ENCODE assay signal across 23 cellular contexts in genomic region chr4:67861513-67861912, GRCh38. TPM values are rescaled to one million over a fixed set of nuclear protein-coding genes. Genes with fewer than 3 reads are reported as not detected.
DNase-seq lines count a peak whose midpoint lies in the region; ATAC-seq and TF ChIP-seq lines count a peak whose summit lies in the region.
"Had no signal": no experiment of that assay in that cellular context is flagged by ENCODE, and none has a peak within 500 bp of the region (broad histone marks: within the 10 kb centered on the region; RNA-seq: fewer than 3 reads in every experiment).

No MANE protein-coding gene starts in this region.

- H3K27me3 ChIP-seq in BLaER1 treated with 17β-estradiol and CSF1 and Interleukin-3, amounts not matched to agents 10 nM and 100 nM = no peaks in the 10 kb centered on the region
- H3K27me3 ChIP-seq in GM23248 (replicated peaks; ENCODE audit: insufficient read depth) = no peaks in the 10 kb centered on the region
- no peaks in the 10 kb centered on the region for H3K27me3 ChIP-seq in osteoblast (ENCODE audit: insufficient read depth, low read length)
- no peaks in the 10 kb centered on the region for H3K27me3 ChIP-seq in hepatocyte
- H3K27me3 ChIP-seq in prostate gland (replicated peaks; ENCODE audit: insufficient read depth) = no peaks in the 10 kb centered on the region

- H3K9me2 ChIP-seq in GM23248 (ENCODE audit: insufficient read depth) (no peaks in the 10 kb centered on the region), hepatocyte (replicated peaks; ENCODE audit: insufficient read depth) (no peaks in the 10 kb centered on the region)

- in situ Hi-C loops in GM23248 (cut with MboI) = no loop called here

- H3K27ac ChIP-seq in BLaER1 treated with 17β-estradiol and CSF1 and Interleukin-3, amounts not matched to agents 10 nM and 100 nM = no peak overlapping the region
- H3K27ac ChIP-seq in GM23248 = no peak overlapping the region
- no peak overlapping the region for H3K27ac ChIP-seq in osteoblast (ENCODE audit: low read depth, low read length)
- no peak overlapping the region for H3K27ac ChIP-seq in hepatocyte
- no peak overlapping the region for H3K27ac ChIP-seq in prostate gland
- H3K27ac ChIP-seq: VCaP had no signal

- H3K79me2 ChIP-seq in GM23248 (ENCODE audit: insufficient read depth) (no peaks in the 10 kb centered on the region), osteoblast (ENCODE audit: insufficient read depth, low read length) (no peaks in the 10 kb centered on the region), hepatocyte (no peaks in the 10 kb centered on the region)

- H2AFZ ChIP-seq in GM23248 (no peak overlapping the region), osteoblast (ENCODE audit: low read length) (no peak overlapping the region), hepatocyte (no peak overlapping the region)

- TF ChIP-seq CTCF in osteoblast (IDR thresholded peaks at IDR 0.05; ENCODE audit: extremely low read depth, low read depth, low read length) (no peak), hepatocyte (IDR thresholded peaks at IDR 0.05; ENCODE audit: poor library complexity) (no peak), prostate gland (IDR thresholded peaks at IDR 0.05) (no peak)

- H3K4me2 ChIP-seq in BLaER1 treated with 17β-estradiol and CSF1 and Interleukin-3, amounts not matched to agents 10 nM and 100 nM = peak overlapping the region in 6 of 11 experiments; percentile 1 to 28 (median 20); a peak in 9 of 22 replicates
- H3K4me2 ChIP-seq in GM23248 (ENCODE audit: unreplicated experiment) = peak overlapping the region; percentile 16
- no peak overlapping the region for H3K4me2 ChIP-seq in osteoblast (ENCODE audit: insufficient read depth, low read length)
- no peak overlapping the region for H3K4me2 ChIP-seq in hepatocyte

- no peaks in the 10 kb centered on the region for H4K20me1 ChIP-seq in BLaER1 treated with 17β-estradiol and CSF1 and Interleukin-3, amounts not matched to agents 10 nM and 100 nM
- H4K20me1 ChIP-seq in GM23248 (ENCODE audit: insufficient read depth) = no peaks in the 10 kb centered on the region
- H4K20me1 ChIP-seq in osteoblast (ENCODE audit: insufficient read depth, low read length) = no peaks in the 10 kb centered on the region
- no peaks in the 10 kb centered on the region for H4K20me1 ChIP-seq in hepatocyte (ENCODE audit: insufficient read depth, poor library complexity, severe bottlenecking)

- no peaks in the 10 kb centered on the region for H3K9me3 ChIP-seq in BLaER1 treated with 17β-estradiol and CSF1 and Interleukin-3, amounts not matched to agents 10 nM and 100 nM (replicated peaks in 1 of 11)
- H3K9me3 ChIP-seq in GM23248 (ENCODE audit: low read depth) = no peaks in the 10 kb centered on the region
- no peaks in the 10 kb centered on the region for H3K9me3 ChIP-seq in osteoblast (ENCODE audit: low read depth, low read length)
- no peaks in the 10 kb centered on the region for H3K9me3 ChIP-seq in hepatocyte (ENCODE audit: low read depth)
- H3K9me3 ChIP-seq in prostate gland = no peaks in the 10 kb centered on the region

- intact Hi-C loops in prostate gland (cut with DNase I) = no loop called here

- H3K4me3 ChIP-seq in BLaER1 treated with 17β-estradiol and CSF1 and Interleukin-3, amounts not matched to agents 10 nM and 100 nM = no peak overlapping the region
- H3K4me3 ChIP-seq in GM23248 (no peak overlapping the region), osteoblast (ENCODE audit: insufficient read depth, low read length) (no peak overlapping the region), hepatocyte (no peak overlapping the region), prostate gland (no peak overlapping the region)

- no peaks in the 10 kb centered on the region for H3F3A ChIP-seq in GM23248 (ENCODE audit: insufficient read depth)

- H3K36me3 ChIP-seq in BLaER1 treated with 17β-estradiol and CSF1 and Interleukin-3, amounts not matched to agents 10 nM and 100 nM = no peaks in the 10 kb centered on the region
- H3K36me3 ChIP-seq in GM23248 (ENCODE audit: low read depth) (no peaks in the 10 kb centered on the region), osteoblast (ENCODE audit: insufficient read depth, low read length) (no peaks in the 10 kb centered on the region), hepatocyte (replicated peaks; ENCODE audit: insufficient read depth, low read depth) (no peaks in the 10 kb centered on the region), prostate gland (no peaks in the 10 kb centered on the region)

- WGBS in GM23248 (ENCODE audit: low coverage in 1 of 2, low lambda C conversion rate in 2 of 2, missing lambda C conversion rate in 2 of 2), 2 experiments = 48 to 54% methylated on average over 6 of the region's 6 CpGs
- WGBS in hepatocyte (ENCODE audit: low lambda C conversion rate, missing lambda C conversion rate) = 76% methylated on average over 6 of the region's 6 CpGs
- WGBS in prostate gland = 17% methylated on average over 6 of the region's 6 CpGs

- peak; percentile 97 for ATAC-seq in esophagus mucosa
- ATAC-seq: sciatic nerve had no signal

- TF ChIP-seq POLR2A in prostate gland (IDR thresholded peaks at IDR 0.05) = no peak

- H3K9ac ChIP-seq in BLaER1 treated with 17β-estradiol and CSF1 and Interleukin-3, amounts not matched to agents 10 nM and 100 nM = no peak overlapping the region
- no peak overlapping the region for H3K9ac ChIP-seq in GM23248

- DNase-seq in GM23248 (peak; percentile 32), NOMO-1 treated with DMSO at 0.1 percent for 48 hours (lab: John Stamatoyannopoulos, UW; ENCODE audit: unreplicated experiment) (peak; percentile 10), osteoblast (ENCODE audit: insufficient read length, low spot score, missing footprints) (no peak), hepatocyte (ENCODE audit: low spot score) (no peak), prostate gland (ENCODE audit: low spot score) (no peak), activated gamma-delta T cell (lab: John Stamatoyannopoulos, UW) (no peak)
- DNase-seq: central memory CD4-positive, alpha-beta T cell; effector CD4-positive, alpha-beta T cell; HCEC 1CT; hippocampal formation; kidney; naive B cell; SHP77; stimulated activated CD4-positive, alpha-beta T cell treated with anti-CD3 and anti-CD28 coated beads, Interleukin-2, amount 100 ng/mL, for 24 hours had no signal

- H3K4me1 ChIP-seq in BLaER1 treated with 17β-estradiol and CSF1 and Interleukin-3, amounts not matched to agents 10 nM and 100 nM = peaks cover 0 to 9% (median 6%) of the 10 kb centered on the region in 10 experiments; a peak in 11 of 20 replicates
- H3K4me1 ChIP-seq in GM23248 (ENCODE audit: insufficient read depth) (no peaks in the 10 kb centered on the region), osteoblast (ENCODE audit: insufficient read depth, low read length) (no peaks in the 10 kb centered on the region), hepatocyte (ENCODE audit: insufficient read depth) (no peaks in the 10 kb centered on the region), prostate gland (replicated peaks) (no peaks in the 10 kb centered on the region)

RNA-seq across cellular contexts. Expression of gene TMPRSS11D, which starts 22.3 kb away (rescaled TPM):
- total RNA-seq in GM23248 (2014; rRNA removed; shearing (Covaris generic)) = not detected in 2 replicates
- polyA plus RNA-seq in GM23248 (2016; fragmentation: Nextera tagmentation; extraction: Ambion mirVana) = not detected in 2 replicates
- 196 TPM for total RNA-seq in esophagus mucosa
- not detected in 2 replicates for total RNA-seq in osteoblast
- total RNA-seq in hepatocyte = not detected in 2 replicates
- polyA plus RNA-seq in hepatocyte = 0.23 TPM in 1 of 2 replicates, not detected in the other
- not detected for total RNA-seq in prostate gland
- total RNA-seq: activated T-helper 2 cell treated with anti-CD3 and anti-CD28 coated beads, Interferon-gamma antibody, Interleukin-2, Interleukin-4, amounts not matched to agents 10 μg/mL and 5 μg/mL and 100 μg/mL, durations not matched to agents 14 hours and 24 hours and 36 hours; Daoy; kidney; osteocyte; sciatic nerve; T-helper 1 cell treated with Interleukin-12 subunit alpha and Interleukin-12 subunit beta and Interleukin-4 antibody, amounts not matched to agents 30 ng/mL and 1 ng/mL, for 36 hours; ureter had no signal

Comparison
In these comparisons a context has a peak if more than half of its experiments do, and no peak if none do; other contexts are left out.
1. H3K4me2 ChIP-seq: peak in BLaER1 treated with 17β-estradiol and CSF1 and Interleukin-3, amounts not matched to agents 10 nM and 100 nM (6 of 11) and GM23248 (single experiment); none in osteoblast (single experiment) and hepatocyte (single experiment).
2. DNase-seq: peak in GM23248 (single experiment) and NOMO-1 treated with DMSO at 0.1 percent for 48 hours (single experiment); none in osteoblast (single experiment), hepatocyte (single experiment), prostate gland (single experiment) and activated gamma-delta T cell (single experiment).
3. RNA of gene TMPRSS11D, which starts 22.3 kb away (total RNA-seq): 196 TPM in esophagus mucosa (single experiment); not detected in GM23248, not detected in osteoblast, not detected in hepatocyte and not detected in prostate gland; every median in the first group is over 100 times any median in the second.